22 cellular contexts compared by ENCODE assay signal in genomic region chr9:110464321-110464720, GRCh38.
DNase-seq lines count a peak whose midpoint lies in the region; FAIRE-seq and TF ChIP-seq lines count a peak whose summit lies in the region.
"Had no signal": no experiment of that assay in that cellular context is flagged by ENCODE, and none has a peak within 500 bp of the region (broad histone marks: within the 10 kb centered on the region; RNA-seq: fewer than 3 reads in every experiment).

No MANE protein-coding gene starts in this region.

- no peak overlapping the region for H3K4me2 ChIP-seq in keratinocyte (ENCODE audit: control insufficient read depth, extremely low read depth, insufficient read depth, low read depth, low read length)
- H3K4me2 ChIP-seq: smooth muscle cell had no signal

- FAIRE-seq in keratinocyte (lab: Jason Lieb, UNC), result no peak
- FAIRE-seq: D721Med, endometrium had no signal

- no peak overlapping the region for H3K4me3 ChIP-seq in HEK293 (ENCODE audit: low read depth, low read length)
- no peak overlapping the region for H3K4me3 ChIP-seq in keratinocyte (ENCODE audit: control insufficient read depth in 2 of 3, extremely low read depth in 1 of 3, insufficient read depth in 2 of 3, low read depth in 1 of 3, low read length in 3 of 3)
- H3K4me3 ChIP-seq: colonic mucosa, GM23248, psoas muscle, smooth muscle cell had no signal

- no peaks in the 10 kb centered on the region for H3K27me3 ChIP-seq in keratinocyte (ENCODE audit: control insufficient read depth, extremely low read depth, insufficient read depth, low read length)
- H3K27me3 ChIP-seq: colonic mucosa had no signal

- no peak overlapping the region for H3K27ac ChIP-seq in HEK293 (ENCODE audit: extremely low read depth, low read depth, low read length)
- H3K27ac ChIP-seq in keratinocyte (ENCODE audit: control insufficient read depth, insufficient read depth, low read length), result no peak overlapping the region
- H3K27ac ChIP-seq: colonic mucosa, GM23248, psoas muscle had no signal

- CTCF ChIA-PET in HEK293 (lab: Yijun Ruan, JAX), result no interaction called here

- H3K9me3 ChIP-seq in HEK293 (ENCODE audit: control insufficient read depth, insufficient read depth, low read depth, low read length) (no peaks in the 10 kb centered on the region), keratinocyte (ENCODE audit: control insufficient read depth, low read depth, low read length) (no peaks in the 10 kb centered on the region)
- H3K9me3 ChIP-seq: colonic mucosa, psoas muscle had no signal

- no peaks in the 10 kb centered on the region for H3K4me1 ChIP-seq in HEK293 (ENCODE audit: control insufficient read depth, insufficient read depth, low read length)
- no peaks in the 10 kb centered on the region for H3K4me1 ChIP-seq in keratinocyte (ENCODE audit: control insufficient read depth, extremely low read depth, insufficient read depth, low read length)
- H3K4me1 ChIP-seq: colonic mucosa, psoas muscle had no signal

- POLR2A ChIA-PET in HEK293 (lab: Yijun Ruan, JAX), result interaction anchor here (0.5 kb wide), 1 partner anchor 208 kb away, joined by 3 read pairs; the partner anchor contains the start of gene TXN

- H3K36me3 ChIP-seq in HEK293 (ENCODE audit: control insufficient read depth in 2 of 2, insufficient read depth in 1 of 2, low read length in 2 of 2) (no peaks in the 10 kb centered on the region), keratinocyte (ENCODE audit: control insufficient read depth in 2 of 2, extremely low read depth in 1 of 2, insufficient read depth in 2 of 2, low read length in 2 of 2) (no peaks in the 10 kb centered on the region)
- H3K36me3 ChIP-seq: colonic mucosa had no signal

- H3K9me1 ChIP-seq in keratinocyte (ENCODE audit: control insufficient read depth, extremely low read depth, insufficient read depth, low read length), result no peaks in the 10 kb centered on the region

- peak; percentile 15 for DNase-seq in DMS153 treated with DMSO at 0.1 percent for 48 hours (lab: John Stamatoyannopoulos, UW; ENCODE audit: unreplicated experiment)
- peak; percentile 26 for DNase-seq in OCI-M1 (lab: John Stamatoyannopoulos, UW)
- no peak for DNase-seq in keratinocyte (ENCODE audit: low read depth, low spot score)
- no peak for DNase-seq in NOMO-1 treated with dmso at 0.1 percent for 144 hours (lab: John Stamatoyannopoulos, UW; ENCODE audit: unreplicated experiment)
- no peak for DNase-seq in DMS114 treated with DMSO at 0.1 percent for 48 hours (lab: John Stamatoyannopoulos, UW; ENCODE audit: unreplicated experiment)
- no peak for DNase-seq in activated gamma-delta T cell treated with Interleukin-2 at 50 U/mL for 16 hours
- DNase-seq: activated CD8-positive, alpha-beta memory T cell treated with anti-CD3 and anti-CD28 coated beads for 24 hours; activated naive CD8-positive, alpha-beta T cell treated with anti-CD3 and anti-CD28 coated beads for 36 hours; AML-193; colonic mucosa; GM23248; NCI-H187; NCI-H446; nephron progenitor cell; psoas muscle; SHP77 treated with DMSO at 0.1 percent for 48 hours; stimulated activated CD4-positive, alpha-beta T cell treated with anti-CD3 and anti-CD28 coated beads, Interleukin-4, amount 100 ng/mL, for 4 hours; T-helper 2 cell had no signal

- H2AFZ ChIP-seq in keratinocyte (ENCODE audit: control insufficient read depth, low read length), result peak overlapping the region; percentile 47
- H2AFZ ChIP-seq: GM23248 had no signal

- H4K20me1 ChIP-seq in keratinocyte (ENCODE audit: control insufficient read depth, extremely low read depth, insufficient read depth, low read length), result no peaks in the 10 kb centered on the region

- TF ChIP-seq CTCF in HEK293 (tag by site-specific recombination; IDR thresholded peaks at IDR 0.05), result no peak
- TF ChIP-seq CTCF in keratinocyte (optimal IDR thresholded peaks at IDR 0.05 in 1 of 3, IDR thresholded peaks at IDR 0.05 in 1 of 3, conservative IDR thresholded peaks at IDR 0.05 in 1 of 3; ENCODE audit: extremely low read depth in 1 of 3, insufficient read depth in 2 of 3, low read length in 3 of 3), result no peak

- H3K9ac ChIP-seq in keratinocyte (ENCODE audit: control insufficient read depth, extremely low read depth, insufficient read depth, low read length), result no peak overlapping the region
- H3K9ac ChIP-seq: GM23248 had no signal

- dilution Hi-C loops in keratinocyte (cut with MboI; ENCODE audit: extremely low pct_ligation_motif_present, low sequenced_read_pairs), result no loop called here

- no peaks in the 10 kb centered on the region for H3K79me2 ChIP-seq in keratinocyte (ENCODE audit: control insufficient read depth, insufficient read depth, low read length)

TF ChIP-seq in HEK293, 187 proteins besides CTCF, POLR2A, EP300 and RAD21:
- 0 out of 2 replicates have a peak, but pooled peaks have one; percentile 30 for TF ChIP-seq SP3 (tag by site-specific recombination; IDR thresholded peaks at IDR 0.05)
- no peak for TF ChIP-seq ATF2 (tag by site-specific recombination; IDR thresholded peaks at IDR 0.05; ENCODE audit: low read depth)
- TF ChIP-seq ZBTB49 (tag by site-specific recombination; IDR thresholded peaks at IDR 0.05; ENCODE audit: low read depth), result no peak
- TF ChIP-seq ZNF221 (tag by site-specific recombination; IDR thresholded peaks at IDR 0.05; ENCODE audit: borderline replicate concordance), result no peak

Comparison
In these comparisons a context has a peak if more than half of its experiments do, and no peak if none do; other contexts are left out.
1. DNase-seq: peak in DMS153 treated with DMSO at 0.1 percent for 48 hours (single experiment) and OCI-M1 (single experiment); none in keratinocyte (single experiment), NOMO-1 treated with dmso at 0.1 percent for 144 hours (single experiment), DMS114 treated with DMSO at 0.1 percent for 48 hours (single experiment) and activated gamma-delta T cell treated with Interleukin-2 at 50 U/mL for 16 hours (single experiment).